In the genomic region with DNA sequence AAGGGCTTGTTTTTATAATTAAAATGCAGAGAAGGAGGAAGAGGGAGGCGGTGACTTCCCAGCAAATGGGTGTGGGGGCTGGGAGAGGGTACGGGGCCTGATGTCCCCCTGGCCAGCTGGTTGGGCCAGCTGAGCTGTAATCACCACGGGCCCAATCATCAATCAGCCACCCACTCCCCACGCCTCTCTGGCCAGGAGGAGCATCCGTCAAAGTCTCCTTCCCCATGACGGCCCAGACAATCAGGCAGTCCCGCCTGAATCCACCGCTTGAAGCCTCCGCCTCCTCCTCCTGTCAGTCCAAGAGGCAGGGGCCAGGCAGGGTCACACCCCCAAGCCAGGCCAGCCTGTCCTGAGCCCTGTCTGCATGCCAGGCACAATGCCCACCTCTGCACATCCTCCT, we compare ENCODE assay signal across 27 cellular contexts. TPM values are rescaled to one million over a fixed set of nuclear protein-coding genes. Genes with fewer than 3 reads are reported as not detected.
A peak's percentile ranks its signal among the peaks of the same experiment; 100 is the strongest.
DNase-seq lines count a peak whose midpoint lies in the region; ATAC-seq, FAIRE-seq and TF ChIP-seq lines count a peak whose summit lies in the region.
"Had no signal": no experiment of that assay in that cellular context is flagged by ENCODE, and none has a peak within 500 bp of the region (broad histone marks: within the 10 kb centered on the region; RNA-seq: fewer than 3 reads in every experiment).

No MANE protein-coding gene starts in this region.

- no peak overlapping the region for H2BK5ac ChIP-seq in H1 (ENCODE audit: low read depth, low read length)

- H3K9me3 ChIP-seq in H1 (ENCODE audit: insufficient read depth in 2 of 2, low read depth in 1 of 2, low read length in 1 of 2) = no peaks in the 10 kb centered on the region
- H3K9me3 ChIP-seq: Caco-2, MG63, mucosa of descending colon, upper lobe of right lung had no signal

- ATAC-seq in activated CD4-positive, CD25-positive, alpha-beta regulatory T cell treated with anti-CD3 and anti-CD28 coated beads, Interleukin-2, amount 50 U/mL, for 24 hours = no peak
- ATAC-seq in left lobe of liver = no peak
- ATAC-seq: mucosa of descending colon, upper lobe of right lung had no signal

- TF ChIP-seq EP300 in H1 (IDR thresholded peaks at IDR 0.05; ENCODE audit: borderline replicate concordance in 1 of 2, low read depth in 2 of 2, low read length in 2 of 2) = no peak

- H3K18ac ChIP-seq in H1 (ENCODE audit: extremely low read depth, low read length) = peak overlapping the region; percentile 60

- H3K27ac ChIP-seq in H1 (ENCODE audit: low read depth, low read length) (no peak overlapping the region), brain microvascular endothelial cell (no peak overlapping the region)
- H3K27ac ChIP-seq: epithelial cell of prostate, GM23248, upper lobe of right lung had no signal

- no peak overlapping the region for H3K4ac ChIP-seq in H1 (replicated peaks; ENCODE audit: insufficient read length, low read depth, low read length)

- no peak for TF ChIP-seq POLR2A in H1 (IDR thresholded peaks at IDR 0.05; ENCODE audit: control extremely low read depth in 1 of 2, low read depth in 2 of 2, low read length in 2 of 2)

- no peak overlapping the region for H2BK20ac ChIP-seq in H1 (ENCODE audit: low read length)

- no peak overlapping the region for H2BK15ac ChIP-seq in H1 (ENCODE audit: low read length)

- no peaks in the 10 kb centered on the region for H3K36me3 ChIP-seq in H1 (ENCODE audit: control insufficient read depth in 2 of 4, insufficient read depth in 4 of 4, low read length in 3 of 4)
- no peaks in the 10 kb centered on the region for H3K36me3 ChIP-seq in brain microvascular endothelial cell (replicated peaks)
- H3K36me3 ChIP-seq: MG63, upper lobe of right lung had no signal

- no peaks in the 10 kb centered on the region for H3K36me3 Mint-ChIP-seq in CD14-positive monocyte
- H3K36me3 Mint-ChIP-seq: activated naive CD4-positive, alpha-beta T cell treated with anti-CD3 and anti-CD28 coated beads, Interleukin-2, amount 50 U/mL, for 24 hours; immature natural killer cell had no signal

- H2BK12ac ChIP-seq in H1 (ENCODE audit: low read depth, low read length) = peak overlapping the region; percentile 39; the same call in 1 of the 2 replicates

- peak overlapping the region in 1 of 2 donors; percentile 23 for H3K4me3 Mint-ChIP-seq in CD14-positive monocyte
- H3K4me3 Mint-ChIP-seq: activated naive CD4-positive, alpha-beta T cell treated with anti-CD3 and anti-CD28 coated beads, Interleukin-2, amount 50 U/mL, for 24 hours; central memory CD8-positive, alpha-beta T cell; immature natural killer cell had no signal

- no peaks in the 10 kb centered on the region for H3K9me3 Mint-ChIP-seq in CD14-positive monocyte
- H3K9me3 Mint-ChIP-seq: activated naive CD4-positive, alpha-beta T cell treated with anti-CD3 and anti-CD28 coated beads, Interleukin-2, amount 50 U/mL, for 24 hours; central memory CD8-positive, alpha-beta T cell; immature natural killer cell had no signal

- 0 out of 2 replicates have a peak overlapping the region, but pooled peaks have one; percentile 26 for H2AK5ac ChIP-seq in H1 (ENCODE audit: low read depth, low read length)

- no peak overlapping the region for H2BK120ac ChIP-seq in H1 (replicated peaks; ENCODE audit: low read depth, low read length)

- no peak overlapping the region for H3K4me2 ChIP-seq in H1 (ENCODE audit: insufficient read depth in 1 of 2, low read depth in 2 of 2, low read length in 2 of 2)

- no peak for FAIRE-seq in H1 (lab: Jason Lieb, UNC)

- no peak overlapping the region for H2AFZ ChIP-seq in H1 (ENCODE audit: low read length)
- H2AFZ ChIP-seq: GM23248 had no signal

- no peaks in the 10 kb centered on the region for H3K79me2 ChIP-seq in H1 (ENCODE audit: control insufficient read depth in 1 of 2, insufficient read depth in 2 of 2, low read length in 2 of 2)

- POLR2A ChIA-PET in H1 (lab: Charles Lee; ENCODE audit: partially characterized antibody) = interaction anchor here (1.0 kb wide), 1 partner anchor 76 kb away, joined by 3 read pairs; no protein-coding TSS in a partner anchor

- no peak overlapping the region for H3K14ac ChIP-seq in H1 (ENCODE audit: insufficient read length)

- H3K4me1 Mint-ChIP-seq in CD14-positive monocyte = peaks cover 11% of the 10 kb centered on the region
- H3K4me1 Mint-ChIP-seq: central memory CD8-positive, alpha-beta T cell; immature natural killer cell had no signal

- H4K20me1 ChIP-seq in H1 (replicated peaks in 1 of 2; ENCODE audit: control insufficient read depth in 1 of 2, insufficient read depth in 2 of 2, low read length in 2 of 2) = peaks cover under 1 to 5% of the 10 kb centered on the region in 2 experiments

- in situ Hi-C loops in brain microvascular endothelial cell (cut with HindIII; ENCODE audit: low pct_ligation_motif_present, low sequenced_read_pairs) = no loop called here

- TF ChIP-seq RAD21 in H1 (IDR thresholded peaks at IDR 0.05 in 1 of 2, conservative IDR thresholded peaks at IDR 0.05 in 1 of 2; ENCODE audit: low read depth in 2 of 2, low read length in 2 of 2) = no peak

- peaks cover 19 to 37% (median 20%) of the 10 kb centered on the region in 3 donors for H3K27me3 Mint-ChIP-seq in CD14-positive monocyte (ENCODE audit: low read depth in 3 of 3)
- H3K27me3 Mint-ChIP-seq: activated naive CD4-positive, alpha-beta T cell treated with anti-CD3 and anti-CD28 coated beads, Interleukin-2, amount 50 U/mL, for 24 hours had no signal

- H3K56ac ChIP-seq in H1 (replicated peaks; ENCODE audit: insufficient read length, low read depth, low read length) = no peak overlapping the region

- intact Hi-C loops in CD14-positive monocyte (cut with micrococcal nuclease) = no loop called here

- no peak overlapping the region for H3K9ac ChIP-seq in H1 (replicated peaks in 1 of 4; ENCODE audit: extremely low read depth in 1 of 4, low read depth in 3 of 4, low read length in 3 of 4)
- H3K9ac ChIP-seq: GM23248 had no signal

- no peaks in the 10 kb centered on the region for H3K79me1 ChIP-seq in H1 (ENCODE audit: low read depth, low read length)

- H4K8ac ChIP-seq in H1 (ENCODE audit: extremely low read depth, insufficient read depth, low read length) = no peak overlapping the region

- peak; percentile 13 for DNase-seq in DMS79 treated with DMSO at 0.1 percent for 48 hours (lab: John Stamatoyannopoulos, UW)
- no peak for DNase-seq in DMS79 (lab: John Stamatoyannopoulos, UW)
- peak; percentile 44 for DNase-seq in CD14-positive monocyte (ENCODE audit: low spot score)
- peak; percentile 67 for DNase-seq in NCI-H774 (lab: John Stamatoyannopoulos, UW)
- DNase-seq in H1 (ENCODE audit: low read depth in 1 of 2, low spot score in 2 of 2) = no peak
- no peak for DNase-seq in brain microvascular endothelial cell
- DNase-seq in left lobe of liver (ENCODE audit: low spot score) = no peak
- DNase-seq: 8988T; activated CD4-positive, alpha-beta T cell treated with anti-CD3 and anti-CD28 coated beads for 4 hours; aorta; Caco-2; GM23248; immature natural killer cell; MG63; mucosa of descending colon; NCI-H2029 treated with DMSO at 0.1 percent for 48 hours; OCI-M1; T-helper 1 cell; upper lobe of right lung had no signal

- H3K27me3 ChIP-seq in H1 (replicated peaks in 1 of 4; ENCODE audit: control insufficient read depth in 3 of 4, extremely low read depth in 1 of 4, insufficient read depth in 3 of 4, low read length in 3 of 4) (peaks cover 0 to 23% (median 12%) of the 10 kb centered on the region in 4 experiments; a peak in 3 of 7 replicates), brain microvascular endothelial cell (replicated peaks) (no peaks in the 10 kb centered on the region)
- H3K27me3 ChIP-seq: MG63 had no signal

- no peak overlapping the region for H3K23ac ChIP-seq in H1 (ENCODE audit: insufficient read length)

- H3K4me3 ChIP-seq in H1 (ENCODE audit: extremely low read depth in 1 of 4, insufficient read depth in 2 of 4, low read depth in 3 of 4, low read length in 4 of 4) (no peak overlapping the region), brain microvascular endothelial cell (ENCODE audit: low read depth, low read length) (no peak overlapping the region)
- H3K4me3 ChIP-seq: GM23248, MG63, mucosa of descending colon, upper lobe of right lung had no signal

- H3K23me2 ChIP-seq in H1 (ENCODE audit: low read depth, low read length) = peaks cover 9% of the 10 kb centered on the region; the same call in 1 of the 2 replicates

- H3K4me1 ChIP-seq in H1 (replicated peaks in 1 of 4; ENCODE audit: control insufficient read depth in 3 of 4, insufficient read depth in 4 of 4, low read length in 3 of 4) = peaks cover 5 to 47% (median 36%) of the 10 kb centered on the region in 4 experiments

- TF ChIP-seq CTCF in CD14-positive monocyte (IDR thresholded peaks at IDR 0.05) = no peak
- TF ChIP-seq CTCF in H1 (IDR thresholded peaks at IDR 0.05; ENCODE audit: control extremely low read depth in 1 of 3, insufficient read depth in 1 of 3, low read depth in 1 of 3, low read length in 3 of 3) = no peak
- TF ChIP-seq CTCF in brain microvascular endothelial cell (IDR thresholded peaks at IDR 0.05; ENCODE audit: low read depth, low read length, missing control alignments) = no peak

- H4K91ac ChIP-seq in H1 (replicated peaks; ENCODE audit: insufficient read length, low read length) = no peak overlapping the region

- CTCF ChIA-PET in H1 (lab: Charles Lee; ENCODE audit: partially characterized antibody) = interaction anchor here (0.9 to 4.5 kb wide), 4 partner anchors 11 to 36 kb away, joined by 3 to 25 read pairs (median 8); no protein-coding TSS in a partner anchor

- no peak overlapping the region for H3K27ac Mint-ChIP-seq in CD14-positive monocyte
- H3K27ac Mint-ChIP-seq: activated naive CD4-positive, alpha-beta T cell treated with anti-CD3 and anti-CD28 coated beads, Interleukin-2, amount 50 U/mL, for 24 hours; immature natural killer cell; progenitor cell of endocrine pancreas had no signal

- WGBS in H1 (ENCODE audit: extremely low coverage in 1 of 2, insufficient coverage in 1 of 2, insufficient read length in 1 of 2, insufficient replicate concordance in 2 of 2, low coverage in 1 of 2, low lambda C conversion rate in 2 of 2, missing lambda C conversion rate in 1 of 2), 2 experiments = 38% methylated on average over 7 of the region's 9 CpGs; no CpG with 5 or more reads in 1 of the 2 experiments

- H4K5ac ChIP-seq in H1 (ENCODE audit: insufficient read length, low read depth, low read length) = no peak overlapping the region

TF ChIP-seq in H1, 55 proteins besides CTCF, POLR2A, EP300 and RAD21 (continues in another document):
- TF ChIP-seq GABPA (IDR thresholded peaks at IDR 0.05; ENCODE audit: borderline replicate concordance, insufficient read depth, low read length) = 0 out of 2 replicates have a peak, but pooled peaks have one; percentile 14

RNA-seq across cellular contexts. Expression of gene CABP7, which starts 13.3 kb away (rescaled TPM):
- polyA plus RNA-seq in CD14-positive monocyte (under 1 TPM; 0.11 to 0.14 TPM), H1 (2011; rRNA removed) (0.36 and 1.0 TPM in 2 replicates)
- 0.20 and 0.34 TPM in 2 replicates for total RNA-seq in H1 (2021; fragmentation: NEBNext Ultra II Directional; extraction: Animal tissue kit (Norgen Biotek cat#: 25700))
- 0.92 TPM for polyA plus RNA-seq in H1 (2011; cell fraction: cytosol; rRNA removed)
- 1.5 TPM for polyA plus RNA-seq in H1 (2011; cell fraction: nucleus; rRNA removed)
- polyA plus RNA-seq in H1 (2012, experiment 1 of 2) = 0.41 to 0.54 TPM (median 0.45 TPM) in 4 replicates
- 0.33 TPM for polyA plus RNA-seq in H1 (2012, experiment 2 of 2)
- 0.06 TPM for polyA plus RNA-seq in H1 (2013, experiment 1 of 2)
- polyA plus RNA-seq in H1 (2013, experiment 2 of 2) = 0.09 TPM
- polyA minus RNA-seq in H1 (2011; rRNA and poly(A)+ RNA removed) = 0.10 and 0.60 TPM in 2 replicates
- polyA minus RNA-seq in H1 (2011; cell fraction: cytosol; rRNA and poly(A)+ RNA removed) = 0.51 TPM
- 0.50 TPM for polyA minus RNA-seq in H1 (2011; cell fraction: nucleus; rRNA and poly(A)+ RNA removed)
- not detected for total RNA-seq in left lobe of liver
- total RNA-seq: activated CD8-positive, alpha-beta memory T cell treated with anti-CD3 and anti-CD28 coated beads for 36 hours; aorta; Caco-2; fibroblast of villous mesenchyme; GM23248; liver; upper lobe of right lung had no signal

Comparison
In these comparisons a context has a peak if more than half of its experiments do, and no peak if none do; other contexts are left out.
1. DNase-seq: peak in DMS79 treated with DMSO at 0.1 percent for 48 hours (single experiment), CD14-positive monocyte (single experiment) and NCI-H774 (single experiment); none in DMS79 (single experiment), H1 (0 of 2), brain microvascular endothelial cell (single experiment) and left lobe of liver (single experiment).